In genomic region chr6:151060742-151061100, GRCh38 we compare ENCODE assay signal across 18 cellular contexts.
DNase-seq lines count a peak whose midpoint lies in the region; ATAC-seq and TF ChIP-seq lines count a peak whose summit lies in the region.
"Had no signal": no experiment of that assay in that cellular context is flagged by ENCODE, and none has a peak within 500 bp of the region (broad histone marks: within the 10 kb centered on the region; RNA-seq: fewer than 3 reads in every experiment).

No MANE protein-coding gene starts in this region.

- peak overlapping the region; percentile 71 for H3K4me3 Mint-ChIP-seq in HFFc6
- H3K4me3 Mint-ChIP-seq: B cell had no signal

- H3K27ac Mint-ChIP-seq in HFFc6: peak overlapping the region; percentile 98
- H3K27ac Mint-ChIP-seq: B cell had no signal

- H3K9me3 Mint-ChIP-seq in HFFc6: no peaks in the 10 kb centered on the region

- H3K36me3 ChIP-seq in brain microvascular endothelial cell (replicated peaks) (no peaks in the 10 kb centered on the region), skeletal muscle satellite cell (ENCODE audit: insufficient read depth, low read length) (no peaks in the 10 kb centered on the region)

- ATAC-seq in GM18909 (IDR thresholded peaks at IDR 0.05; ENCODE audit: poor library complexity, unreplicated experiment) (no peak), GM21381 (IDR thresholded peaks at IDR 0.05; ENCODE audit: unreplicated experiment) (no peak)

- in situ Hi-C loops in brain microvascular endothelial cell (cut with HindIII; ENCODE audit: low pct_ligation_motif_present, low sequenced_read_pairs): no loop called here

- H3K4me3 ChIP-seq in brain microvascular endothelial cell (ENCODE audit: low read depth, low read length) (no peak overlapping the region), skeletal muscle satellite cell (ENCODE audit: low read length) (peak overlapping the region; percentile 31)
- H3K4me3 ChIP-seq: SJCRH30 had no signal

- H3K27me3 Mint-ChIP-seq in HFFc6 (ENCODE audit: insufficient read depth): no peaks in the 10 kb centered on the region
- H3K27me3 Mint-ChIP-seq: B cell had no signal

- peaks cover 42% of the 10 kb centered on the region for H3K4me1 Mint-ChIP-seq in HFFc6 (ENCODE audit: low read depth)
- H3K4me1 Mint-ChIP-seq: B cell had no signal

- H3K4me1 ChIP-seq in skeletal muscle satellite cell (ENCODE audit: control insufficient read depth, insufficient read depth, low read length): peaks cover 45% of the 10 kb centered on the region
- H3K4me1 ChIP-seq: SJCRH30 had no signal

- peak overlapping the region; percentile 57 for H3K4me2 ChIP-seq in skeletal muscle satellite cell (ENCODE audit: low read length)
- H3K4me2 ChIP-seq: KMS-11 had no signal

- TF ChIP-seq CTCF in HFFc6 (IDR thresholded peaks at IDR 0.05): no peak
- no peak for TF ChIP-seq CTCF in brain microvascular endothelial cell (IDR thresholded peaks at IDR 0.05; ENCODE audit: low read depth, low read length, missing control alignments)

- no peak for DNase-seq in HFFc6
- no peak for DNase-seq in brain microvascular endothelial cell
- peak; percentile 52 for DNase-seq in left kidney (ENCODE audit: low read depth, low spot score)
- DNase-seq in retina: no peak
- DNase-seq in OCI-M1 (lab: John Stamatoyannopoulos, UW): no peak
- DNase-seq: activated effector memory CD4-positive, alpha-beta T cell treated with Interleukin-2 at 50 U/mL for 16 hours; central memory CD4-positive, alpha-beta T cell; left colon; NCI-H1048; NCI-H2081 treated with DMSO at 0.1 percent for 48 hours; NCI-H510A; SJCRH30; stimulated activated CD8-positive, alpha-beta memory T cell treated with anti-CD3 and anti-CD28 coated beads, Interleukin-4, amount 100 ng/mL, for 48 hours had no signal

- peak overlapping the region; percentile 82 for H3K9ac ChIP-seq in skeletal muscle satellite cell (ENCODE audit: low read depth, low read length)
- H3K9ac ChIP-seq: KMS-11 had no signal

- H3K27me3 ChIP-seq in brain microvascular endothelial cell (replicated peaks): no peaks in the 10 kb centered on the region
- H3K27me3 ChIP-seq in skeletal muscle satellite cell (ENCODE audit: control insufficient read depth, insufficient read depth, low read length): no peaks in the 10 kb centered on the region
- H3K27me3 ChIP-seq: SJCRH30 had no signal

- H3K27ac ChIP-seq in brain microvascular endothelial cell: peak overlapping the region; percentile 95
- H3K27ac ChIP-seq: KMS-11, SJCRH30 had no signal

- H3K9me3 ChIP-seq in skeletal muscle satellite cell (replicated peaks; ENCODE audit: low read length): no peaks in the 10 kb centered on the region
- H3K9me3 ChIP-seq: SJCRH30 had no signal

- peaks cover 29% of the 10 kb centered on the region for H3K36me3 Mint-ChIP-seq in HFFc6 (ENCODE audit: low read depth)
